ENCODE assay signal across 15 cellular contexts in genomic region chr1:34188418-34188817, GRCh38. TPM values are rescaled to one million over a fixed set of nuclear protein-coding genes. Genes with fewer than 3 reads are reported as not detected.
A peak's percentile ranks its signal among the peaks of the same experiment; 100 is the strongest.
DNase-seq lines count a peak whose midpoint lies in the region; ATAC-seq and TF ChIP-seq lines count a peak whose summit lies in the region.
"Had no signal": no experiment of that assay in that cellular context is flagged by ENCODE, and none has a peak within 500 bp of the region (broad histone marks: within the 10 kb centered on the region; RNA-seq: fewer than 3 reads in every experiment).

No MANE protein-coding gene starts in this region.

- H2AFZ ChIP-seq in H9 (ENCODE audit: low read length), result no peak overlapping the region

- H3K9me3 ChIP-seq in H9 (ENCODE audit: control insufficient read depth, low read depth, low read length) (peaks cover 6% of the 10 kb centered on the region), endodermal cell (ENCODE audit: control insufficient read depth, low read length) (peaks cover 10% of the 10 kb centered on the region)
- H3K9me3 ChIP-seq: BE2C had no signal

- no peak overlapping the region for H4K8ac ChIP-seq in H9 (replicated peaks; ENCODE audit: insufficient read length, low read depth, low read length)
- no peak overlapping the region for H4K8ac ChIP-seq in mesendoderm (ENCODE audit: low read depth, low read length)

- no CpG with 5 or more reads among the region's 8 CpGs for WGBS in H9 (ENCODE audit: extremely low coverage, insufficient read length, low lambda C conversion rate)
- 8 to 10% methylated on average over 3 to 8 of the region's 8 CpGs for WGBS in endodermal cell (ENCODE audit: insufficient coverage in 1 of 2, insufficient read length in 1 of 2), 2 experiments
- WGBS in mesendoderm (ENCODE audit: extremely low coverage, insufficient coverage, low lambda C conversion rate), result no CpG with 5 or more reads among the region's 8 CpGs

- H3K79me2 ChIP-seq in H9 (ENCODE audit: insufficient read depth, low read length), result no peaks in the 10 kb centered on the region
- H3K79me2 ChIP-seq in mesendoderm (ENCODE audit: control insufficient read depth, insufficient read depth, low read length), result no peaks in the 10 kb centered on the region

- no peak overlapping the region for H2BK20ac ChIP-seq in H9 (ENCODE audit: low read depth, low read length, poor library complexity, severe bottlenecking)

- no peak overlapping the region for H3K23ac ChIP-seq in H9 (ENCODE audit: insufficient read length, low read depth, low read length)
- no peak overlapping the region for H3K23ac ChIP-seq in mesendoderm (ENCODE audit: low read length)

- H3K27me3 ChIP-seq in H9 (ENCODE audit: insufficient read depth, low read length) (no peaks in the 10 kb centered on the region; the same call in 1 of the 2 replicates), endodermal cell (ENCODE audit: control insufficient read depth, insufficient read depth, low read length, poor library complexity, severe bottlenecking) (peaks cover 43% of the 10 kb centered on the region), mesendoderm (ENCODE audit: insufficient read depth, low read length, poor library complexity) (no peaks in the 10 kb centered on the region)
- H3K27me3 ChIP-seq: BE2C had no signal

- H3K36me3 Mint-ChIP-seq in H9 (ENCODE audit: insufficient read depth in 1 of 3, low read depth in 3 of 3) (peaks cover 13 to 21% (median 17%) of the 10 kb centered on the region in 3 experiments), endodermal cell (ENCODE audit: low read depth) (no peaks in the 10 kb centered on the region)
- no peaks in the 10 kb centered on the region for H3K36me3 Mint-ChIP-seq in activated naive CD4-positive, alpha-beta T cell treated with anti-CD3 and anti-CD28 coated beads for 36 hours (ENCODE audit: low read depth)
- H3K36me3 Mint-ChIP-seq: CD4-positive, alpha-beta memory T cell had no signal

- no peaks in the 10 kb centered on the region for H4K20me1 ChIP-seq in H9 (ENCODE audit: control insufficient read depth, insufficient read depth, insufficient read length)

- TF ChIP-seq CTCF in H9 (conservative IDR thresholded peaks at IDR 0.05) (no peak), endodermal cell (conservative IDR thresholded peaks at IDR 0.05) (no peak)

- H3K9me3 Mint-ChIP-seq in H9, result peaks cover 14 to 16% of the 10 kb centered on the region in 2 experiments
- peaks cover 12% of the 10 kb centered on the region for H3K9me3 Mint-ChIP-seq in endodermal cell
- peaks cover 4% of the 10 kb centered on the region for H3K9me3 Mint-ChIP-seq in activated naive CD4-positive, alpha-beta T cell treated with anti-CD3 and anti-CD28 coated beads for 36 hours

- no peak overlapping the region for H2BK15ac ChIP-seq in H9 (ENCODE audit: low read depth, low read length)
- no peak overlapping the region for H2BK15ac ChIP-seq in mesendoderm (replicated peaks; ENCODE audit: low read depth)

- no peak overlapping the region for H4K5ac ChIP-seq in H9 (ENCODE audit: insufficient read length, low read depth, low read length)
- H4K5ac ChIP-seq in mesendoderm (ENCODE audit: low read length), result no peak overlapping the region

- H3K4me3 Mint-ChIP-seq in H9, result peak overlapping the region in 1 of 2 experiments; percentile 53; a peak in 4 of 5 replicates
- no peak overlapping the region for H3K4me3 Mint-ChIP-seq in endodermal cell
- no peak overlapping the region for H3K4me3 Mint-ChIP-seq in activated naive CD4-positive, alpha-beta T cell treated with anti-CD3 and anti-CD28 coated beads for 36 hours
- H3K4me3 Mint-ChIP-seq: CD4-positive, alpha-beta memory T cell had no signal

- DNase-seq in H9, result peak; percentile 86
- peak; percentile 96 for DNase-seq in NCI-H82 (lab: John Stamatoyannopoulos, UW)
- DNase-seq in endodermal cell, result peak; percentile 89
- peak; percentile 77 for DNase-seq in mesendoderm
- no peak for DNase-seq in NCI-H1694 (lab: John Stamatoyannopoulos, UW)
- no peak for DNase-seq in activated naive CD4-positive, alpha-beta T cell treated with anti-CD3 and anti-CD28 coated beads for 36 hours
- DNase-seq: BE2C; CD4-positive, alpha-beta memory T cell; IMR-90; NCI-H1417; NCI-H2029; NCI-H510A had no signal

- no peak overlapping the region for H3K14ac ChIP-seq in H9 (ENCODE audit: insufficient read depth, low read length)

- H2BK5ac ChIP-seq in H9 (ENCODE audit: insufficient read length, low read length), result no peak overlapping the region
- H2BK5ac ChIP-seq in mesendoderm (ENCODE audit: low read length), result no peak overlapping the region

- H3K4me1 ChIP-seq in H9 (ENCODE audit: insufficient read depth, low read length), result peaks cover 18% of the 10 kb centered on the region
- H3K4me1 ChIP-seq in endodermal cell (ENCODE audit: control insufficient read depth, insufficient read depth, low read length), result no peaks in the 10 kb centered on the region
- H3K4me1 ChIP-seq in mesendoderm (ENCODE audit: control insufficient read depth, low read depth, low read length), result peaks cover 6% of the 10 kb centered on the region
- H3K4me1 ChIP-seq: BE2C had no signal

- no peaks in the 10 kb centered on the region for H3K79me1 ChIP-seq in H9 (ENCODE audit: insufficient read depth, low read depth, low read length, poor library complexity, severe bottlenecking)
- no peaks in the 10 kb centered on the region for H3K79me1 ChIP-seq in mesendoderm (ENCODE audit: low read length)

- H3K27me3 Mint-ChIP-seq in H9 (ENCODE audit: low read depth), result peaks cover 49% of the 10 kb centered on the region
- peaks cover 89% of the 10 kb centered on the region for H3K27me3 Mint-ChIP-seq in endodermal cell (ENCODE audit: insufficient read depth)
- H3K27me3 Mint-ChIP-seq in activated naive CD4-positive, alpha-beta T cell treated with anti-CD3 and anti-CD28 coated beads for 36 hours (ENCODE audit: low read depth), result peaks cover 39% of the 10 kb centered on the region

- H3K27ac ChIP-seq in H9 (ENCODE audit: insufficient read length, low read depth, low read length) (no peak overlapping the region), endodermal cell (ENCODE audit: low read depth, low read length) (no peak overlapping the region), mesendoderm (ENCODE audit: low read depth, low read length) (no peak overlapping the region)

- H3K18ac ChIP-seq in H9 (ENCODE audit: insufficient read length, low read depth, low read length), result no peak overlapping the region
- H3K18ac ChIP-seq in mesendoderm (ENCODE audit: low read length), result no peak overlapping the region

- H3T11ph ChIP-seq in H9 (ENCODE audit: low read length), result no peak overlapping the region

- H3K27ac Mint-ChIP-seq in H9, result peak overlapping the region; percentile 44 to 90 (median 52); a peak in 5 of 7 replicates
- H3K27ac Mint-ChIP-seq in endodermal cell, result no peak overlapping the region
- no peak overlapping the region for H3K27ac Mint-ChIP-seq in activated naive CD4-positive, alpha-beta T cell treated with anti-CD3 and anti-CD28 coated beads for 36 hours
- H3K27ac Mint-ChIP-seq: CD4-positive, alpha-beta memory T cell had no signal

- no peak overlapping the region for H3K4ac ChIP-seq in H9 (ENCODE audit: low read depth, low read length)
- H3K4ac ChIP-seq in mesendoderm (ENCODE audit: low read depth, low read length), result no peak overlapping the region

- H3K4me3 ChIP-seq in endodermal cell (ENCODE audit: low read length) (no peak overlapping the region), mesendoderm (ENCODE audit: low read length) (no peak overlapping the region)

- H3K4me1 Mint-ChIP-seq in H9 (peaks cover 55 to 56% of the 10 kb centered on the region in 2 experiments), endodermal cell (peaks cover 14% of the 10 kb centered on the region)
- no peaks in the 10 kb centered on the region for H3K4me1 Mint-ChIP-seq in activated naive CD4-positive, alpha-beta T cell treated with anti-CD3 and anti-CD28 coated beads for 36 hours (ENCODE audit: low read depth)
- H3K4me1 Mint-ChIP-seq: CD4-positive, alpha-beta memory T cell had no signal

- H2BK12ac ChIP-seq in H9 (ENCODE audit: insufficient read length, low read depth, low read length), result no peak overlapping the region

- H3K9ac ChIP-seq in H9 (ENCODE audit: extremely low read depth, insufficient read length, low read length) (no peak overlapping the region), endodermal cell (ENCODE audit: extremely low read depth, low read length, poor library complexity, severe bottlenecking) (no peak overlapping the region), mesendoderm (ENCODE audit: low read length) (no peak overlapping the region)

- H4K91ac ChIP-seq in H9 (ENCODE audit: insufficient read length, low read depth, low read length), result no peak overlapping the region

- CTCF ChIA-PET in activated naive CD4-positive, alpha-beta T cell treated with anti-CD3 and anti-CD28 coated beads for 36 hours (lab: Charles Lee), result no interaction called here

- H3K36me3 ChIP-seq in endodermal cell (ENCODE audit: control insufficient read depth, insufficient read depth, low read length), result no peaks in the 10 kb centered on the region
- H3K36me3 ChIP-seq in mesendoderm (ENCODE audit: control insufficient read depth, insufficient read depth, low read length), result no peaks in the 10 kb centered on the region
- H3K36me3 ChIP-seq: BE2C had no signal

- H3K23me2 ChIP-seq in H9 (ENCODE audit: insufficient read length, low read depth, low read length, poor library complexity, severe bottlenecking), result no peaks in the 10 kb centered on the region

- intact Hi-C loops in activated naive CD4-positive, alpha-beta T cell treated with anti-CD3 and anti-CD28 coated beads for 36 hours (cut with micrococcal nuclease), result no loop called here

- no peak for ATAC-seq in activated CD4-positive, CD25-positive, alpha-beta regulatory T cell treated with anti-CD3 and anti-CD28 coated beads, Interleukin-2, amount 50 U/mL, for 24 hours
- ATAC-seq in HG02623 (IDR thresholded peaks at IDR 0.05; ENCODE audit: unreplicated experiment), result no peak

- no peak overlapping the region for H3K56ac ChIP-seq in H9 (ENCODE audit: insufficient read length, low read depth, low read length)
- no peak overlapping the region for H3K56ac ChIP-seq in mesendoderm (ENCODE audit: low read length)

- H3K4me2 ChIP-seq in H9 (ENCODE audit: insufficient read depth, insufficient read length, low read length) (peak overlapping the region; percentile 0), mesendoderm (ENCODE audit: low read length) (no peak overlapping the region)

- H2AK5ac ChIP-seq in H9 (ENCODE audit: insufficient read length, low read length) (no peak overlapping the region), mesendoderm (ENCODE audit: low read length) (no peak overlapping the region)

- H2BK120ac ChIP-seq in H9 (ENCODE audit: low read depth, low read length, poor library complexity, severe bottlenecking) (no peak overlapping the region), mesendoderm (ENCODE audit: low read depth, low read length) (no peak overlapping the region)

RNA-seq across cellular contexts. Expression of gene C1orf94, which starts 11.7 kb away (rescaled TPM):
- 0.98 and 1.9 TPM in 2 replicates for total RNA-seq in H9 (2021)
- under 1 TPM; 0.15 to 0.29 TPM for total RNA-seq in endodermal cell
- 0.46 TPM for polyA plus RNA-seq in endodermal cell (2013, experiment 1 of 2)
- 0.21 TPM for polyA plus RNA-seq in endodermal cell (2013, experiment 2 of 2)
- 5.1 TPM for polyA plus RNA-seq in mesendoderm (2013, experiment 1 of 2)
- polyA plus RNA-seq in mesendoderm (2013, experiment 2 of 2), result 5.3 TPM
- total RNA-seq in activated naive CD4-positive, alpha-beta T cell treated with anti-CD3 and anti-CD28 coated beads for 36 hours, result not detected
- total RNA-seq: CD4-positive, alpha-beta memory T cell; IMR-90; LHCN-M2 had no signal
- polyA plus RNA-seq: CD4-positive, alpha-beta memory T cell; IMR-90 had no signal

RNA-seq across cellular contexts. Expression of gene CSMD2, which starts 23.4 kb away (rescaled TPM):
- total RNA-seq in H9 (2021) (5.2 and 6.4 TPM in 2 replicates), endodermal cell (1 to 10 TPM in 1 of 2 donors, under 1 TPM in 1; 0.62 to 2.8 TPM)
- 3.9 TPM for polyA plus RNA-seq in endodermal cell (2013, experiment 1 of 2)
- polyA plus RNA-seq in endodermal cell (2013, experiment 2 of 2), result 3.1 TPM
- polyA plus RNA-seq in mesendoderm (2013, experiment 1 of 2), result 3.1 TPM
- polyA plus RNA-seq in mesendoderm (2013, experiment 2 of 2), result 2.4 TPM
- not detected for total RNA-seq in activated naive CD4-positive, alpha-beta T cell treated with anti-CD3 and anti-CD28 coated beads for 36 hours
- total RNA-seq: CD4-positive, alpha-beta memory T cell; LHCN-M2 had no signal
- polyA plus RNA-seq: CD4-positive, alpha-beta memory T cell had no signal

Comparison
In these comparisons a context has a peak if more than half of its experiments do, and no peak if none do; other contexts are left out.
1. DNase-seq: peak in H9 (single experiment), NCI-H82 (single experiment), endodermal cell (single experiment) and mesendoderm (single experiment); none in NCI-H1694 (single experiment) and activated naive CD4-positive, alpha-beta T cell treated with anti-CD3 and anti-CD28 coated beads for 36 hours (single experiment).
2. H3K27ac Mint-ChIP-seq: peak in H9 (3 of 3); none in endodermal cell (single experiment) and activated naive CD4-positive, alpha-beta T cell treated with anti-CD3 and anti-CD28 coated beads for 36 hours (single experiment).